22 cellular contexts compared by ENCODE assay signal in genomic region chr20:52768649-52769048, GRCh38.
"Had no signal": no experiment of that assay in that cellular context is flagged by ENCODE, and none has a peak within 500 bp of the region (broad histone marks: within the 10 kb centered on the region; RNA-seq: fewer than 3 reads in every experiment).

No MANE protein-coding gene starts in this region.

- ATAC-seq: esophagus mucosa; foreskin keratinocyte; gastroesophageal sphincter; heart left ventricle; left colon; naive thymus-derived CD4-positive, alpha-beta T cell; stimulated activated naive B cell treated with anti-CD40 and anti-IgM and Interleukin-4, amounts not matched to agents 10 μg/mL and 1 μg/mL and 100 μg/mL, for 72 hours; upper lobe of right lung had no signal

- H3K9ac ChIP-seq: neural progenitor cell, parathyroid adenoma had no signal

- H2AFZ ChIP-seq: hepatocyte, neural progenitor cell, parathyroid adenoma had no signal

- DNase-seq: dorsolateral prefrontal cortex; effector CD4-positive, alpha-beta T cell; foreskin keratinocyte; left colon; mesendoderm; midbrain; naive thymus-derived CD4-positive, alpha-beta T cell; stimulated activated CD4-positive, alpha-beta T cell treated with anti-CD3 and anti-CD28 coated beads, Interleukin-15, amount 100 ng/mL, for 24 hours; stimulated activated CD4-positive, alpha-beta T cell treated with anti-CD3 and anti-CD28 coated beads, Interleukin-2, amount 100 ng/mL, for 48 hours; stimulated activated naive B cell treated with anti-CD40 and anti-IgM and Interleukin-4, amounts not matched to agents 10 μg/mL and 1 μg/mL and 100 μg/mL, for 72 hours; upper lobe of right lung; uterus had no signal

- H3K4me2 ChIP-seq: hepatocyte, neural progenitor cell had no signal

- H3K27me3 ChIP-seq: foreskin keratinocyte, gastroesophageal sphincter, heart left ventricle, hepatocyte, neural progenitor cell, tibial nerve, upper lobe of right lung, uterus had no signal

- H3K4me3 ChIP-seq: dorsolateral prefrontal cortex, gastroesophageal sphincter, heart left ventricle, hepatocyte, neural progenitor cell, skin epidermis, thoracic aorta, tibial nerve, upper lobe of right lung, uterus had no signal

- H3K9me3 ChIP-seq: gastroesophageal sphincter, heart left ventricle, thoracic aorta, tibial nerve, upper lobe of right lung, uterus had no signal

- H3K36me3 ChIP-seq: gastroesophageal sphincter, heart left ventricle, neural progenitor cell, thoracic aorta, tibial nerve, upper lobe of right lung, uterus had no signal

- H3K79me2 ChIP-seq: hepatocyte, parathyroid adenoma had no signal

- H3K4me1 ChIP-seq: foreskin keratinocyte, gastroesophageal sphincter, neural progenitor cell, parathyroid adenoma, uterus had no signal

- H3K27ac ChIP-seq: dorsolateral prefrontal cortex, epithelial cell of prostate, foreskin keratinocyte, gastroesophageal sphincter, heart left ventricle, hepatocyte, neural progenitor cell, parathyroid adenoma, skin epidermis, thoracic aorta, upper lobe of right lung, uterus had no signal
